Comparison of ENCODE assay signal across 7 cellular contexts in genomic region chr1:25562101-25562927, GRCh38. TPM values are rescaled to one million over a fixed set of nuclear protein-coding genes. Genes with fewer than 3 reads are reported as not detected.
DNase-seq lines count a peak whose midpoint lies in the region; ATAC-seq and TF ChIP-seq lines count a peak whose summit lies in the region.

No MANE protein-coding gene starts in this region.

- peak overlapping the region; percentile 93 for H3K27ac Mint-ChIP-seq in activated CD8-positive, alpha-beta T cell treated with anti-CD3 and anti-CD28 coated beads, Interleukin-2, amount 10 ng/mL, durations not matched to agents 7 days and 5 days

- POLR2A ChIA-PET in activated CD8-positive, alpha-beta T cell treated with anti-CD3 and anti-CD28 coated beads, Interleukin-2, amount 10 ng/mL, durations not matched to agents 7 days and 5 days (lab: Charles Lee) = interaction anchor here (2.5 kb wide), 1 partner anchor 14 kb away, joined by 10 read pairs; no protein-coding TSS in a partner anchor

- H3K27me3 ChIP-seq in KMS-11 (ENCODE audit: insufficient read depth, low read depth) = no peaks in the 10 kb centered on the region

- peak overlapping the region; percentile 4; the same call in 1 of the 2 replicates for H3K9ac ChIP-seq in KMS-11

- peaks cover 100% of the 10 kb centered on the region for H3K4me1 ChIP-seq in KMS-11 (ENCODE audit: low read depth, poor library complexity, severe bottlenecking)

- peak overlapping the region; percentile 67 for H3K27ac ChIP-seq in KMS-11
- H3K27ac ChIP-seq in temporal lobe (ENCODE audit: low read depth, low read length) = peak overlapping the region; percentile 97

- H3K27me3 Mint-ChIP-seq in activated CD8-positive, alpha-beta T cell treated with anti-CD3 and anti-CD28 coated beads, Interleukin-2, amount 10 ng/mL, durations not matched to agents 7 days and 5 days (ENCODE audit: low read depth) = no peaks in the 10 kb centered on the region

- peaks cover 100% of the 10 kb centered on the region for H3K4me1 Mint-ChIP-seq in activated CD8-positive, alpha-beta T cell treated with anti-CD3 and anti-CD28 coated beads, Interleukin-2, amount 10 ng/mL, durations not matched to agents 7 days and 5 days (ENCODE audit: low read depth)

- peak; percentile 54 for ATAC-seq in GM19455 (IDR thresholded peaks at IDR 0.05; ENCODE audit: unreplicated experiment)
- ATAC-seq in activated CD8-positive, alpha-beta T cell treated with anti-CD3 and anti-CD28 coated beads, Interleukin-2, amount 10 ng/mL, durations not matched to agents 7 days and 5 days = peak; percentile 79

- no peaks in the 10 kb centered on the region for H3K36me3 ChIP-seq in KMS-11 (ENCODE audit: insufficient read depth)

- no peaks in the 10 kb centered on the region for H3K9me3 Mint-ChIP-seq in activated CD8-positive, alpha-beta T cell treated with anti-CD3 and anti-CD28 coated beads, Interleukin-2, amount 10 ng/mL, durations not matched to agents 7 days and 5 days (ENCODE audit: insufficient read depth)

- H3K79me2 ChIP-seq in KMS-11 (ENCODE audit: insufficient read depth, low read depth) = peaks cover 24% of the 10 kb centered on the region

- peaks cover 52% of the 10 kb centered on the region for H3K36me3 Mint-ChIP-seq in activated CD8-positive, alpha-beta T cell treated with anti-CD3 and anti-CD28 coated beads, Interleukin-2, amount 10 ng/mL, durations not matched to agents 7 days and 5 days (ENCODE audit: low read depth)

- peak overlapping the region; percentile 69 for H3K4me3 Mint-ChIP-seq in activated CD8-positive, alpha-beta T cell treated with anti-CD3 and anti-CD28 coated beads, Interleukin-2, amount 10 ng/mL, durations not matched to agents 7 days and 5 days

- no peak for TF ChIP-seq CTCF in KMS-11 (conservative IDR thresholded peaks at IDR 0.05; ENCODE audit: low read depth, low read length)

- peak overlapping the region; percentile 85 for H3K4me2 ChIP-seq in KMS-11

- no peaks in the 10 kb centered on the region for H4K20me1 ChIP-seq in KMS-11 (ENCODE audit: insufficient read depth)

- H3K4me3 ChIP-seq in KMS-11 (IDR thresholded peaks at IDR 0.05; ENCODE audit: insufficient read depth, low read depth, low read length) = no peak overlapping the region

- CTCF ChIA-PET in activated CD8-positive, alpha-beta T cell treated with anti-CD3 and anti-CD28 coated beads, Interleukin-2, amount 10 ng/mL, durations not matched to agents 7 days and 5 days (lab: Charles Lee) = interaction anchor here (1.9 kb wide), 1 partner anchor 10 kb away, joined by 13 read pairs; no protein-coding TSS in a partner anchor

- DNase-seq in activated CD8-positive, alpha-beta T cell treated with anti-CD3 and anti-CD28 coated beads, Interleukin-2, amount 10 ng/mL, durations not matched to agents 7 days and 5 days = peak; percentile 87
- DNase-seq in kidney tubule cell (ENCODE audit: low spot score) (peak; percentile 32), NCI-H2171 (lab: John Stamatoyannopoulos, UW) (no peak), NCI-H2171 treated with DMSO at 0.1 percent for 48 hours (lab: John Stamatoyannopoulos, UW) (no peak)

- no peak overlapping the region for H2AFZ ChIP-seq in KMS-11 (ENCODE audit: low read depth)

RNA-seq across cellular contexts. Expression of gene LDLRAP1, which starts 18.9 kb away (rescaled TPM):
- total RNA-seq in activated CD8-positive, alpha-beta T cell treated with anti-CD3 and anti-CD28 coated beads, Interleukin-2, amount 10 ng/mL, durations not matched to agents 7 days and 5 days = 10 to 100 TPM; 30.7 to 31.3 TPM
- total RNA-seq in temporal lobe = 0.98 TPM

RNA-seq across cellular contexts. Expression of gene MAN1C1, which starts 54.3 kb away (rescaled TPM):
- total RNA-seq in activated CD8-positive, alpha-beta T cell treated with anti-CD3 and anti-CD28 coated beads, Interleukin-2, amount 10 ng/mL, durations not matched to agents 7 days and 5 days = 10 to 100 TPM; 16.8 to 17.9 TPM
- total RNA-seq in temporal lobe = 6.9 TPM

Comparison
In these comparisons a context has a peak if more than half of its experiments do, and no peak if none do; other contexts are left out.
1. DNase-seq: peak in activated CD8-positive, alpha-beta T cell treated with anti-CD3 and anti-CD28 coated beads, Interleukin-2, amount 10 ng/mL, durations not matched to agents 7 days and 5 days (single experiment) and kidney tubule cell (single experiment); none in NCI-H2171 (single experiment) and NCI-H2171 treated with DMSO at 0.1 percent for 48 hours (single experiment).
2. RNA of gene LDLRAP1, which starts 18.9 kb away (total RNA-seq): 30.7 to 31.3 TPM in activated CD8-positive, alpha-beta T cell treated with anti-CD3 and anti-CD28 coated beads, Interleukin-2, amount 10 ng/mL, durations not matched to agents 7 days and 5 days; 0.98 TPM in temporal lobe (single experiment); every median in the first group is over 10 times any median in the second.